ENCODE assay signal across 9 cellular contexts in genomic region chr11:68870470-68870869, GRCh38. TPM values are rescaled to one million over a fixed set of nuclear protein-coding genes. Genes with fewer than 3 reads are reported as not detected.
DNase-seq lines count a peak whose midpoint lies in the region; ATAC-seq, FAIRE-seq and TF ChIP-seq lines count a peak whose summit lies in the region.
"Had no signal": no experiment of that assay in that cellular context is flagged by ENCODE, and none has a peak within 500 bp of the region (broad histone marks: within the 10 kb centered on the region; RNA-seq: fewer than 3 reads in every experiment).

No MANE protein-coding gene starts in this region.

- no peak for FAIRE-seq in astrocyte (lab: Jason Lieb, UNC)

- no peak overlapping the region for H3K27ac Mint-ChIP-seq in activated naive CD4-positive, alpha-beta T cell treated with anti-CD3 and anti-CD28 coated beads, Interleukin-2, amount 10 ng/mL, durations not matched to agents 7 days and 5 days
- H3K27ac Mint-ChIP-seq in astrocyte (ENCODE audit: unreplicated experiment) = no peak overlapping the region
- H3K27ac Mint-ChIP-seq in memory B cell = no peak overlapping the region

- no peak for DNase-seq in activated naive CD4-positive, alpha-beta T cell treated with anti-CD3 and anti-CD28 coated beads, Interleukin-2, amount 10 ng/mL, durations not matched to agents 7 days and 5 days
- DNase-seq in activated naive CD4-positive, alpha-beta T cell (lab: John Stamatoyannopoulos, UW) = no peak
- DNase-seq in astrocyte (ENCODE audit: low read depth) (no peak), memory B cell (ENCODE audit: low spot score in 2 of 2) (no peak), upper lobe of right lung (peak; percentile 40)
- no peak for DNase-seq in stimulated activated CD8-positive, alpha-beta memory T cell treated with anti-CD3 and anti-CD28 coated beads, Interleukin-4, amount 100 ng/mL, for 48 hours
- DNase-seq in stimulated activated naive CD4-positive, alpha-beta T cell (lab: John Stamatoyannopoulos, UW) = no peak
- DNase-seq: activated CD4-positive, alpha-beta T cell treated with anti-CD3 and anti-CD28 coated beads, Interleukin-2, amount 50 U/mL, for 4 hours had no signal

- ATAC-seq in memory B cell (ENCODE audit: low read depth) (no peak), upper lobe of right lung (peak; percentile 26), HG02623 (IDR thresholded peaks at IDR 0.05; ENCODE audit: unreplicated experiment) (no peak)

- H3K9me3 ChIP-seq in astrocyte (ENCODE audit: insufficient read depth, low read depth, low read length) (no peaks in the 10 kb centered on the region), upper lobe of right lung (no peaks in the 10 kb centered on the region)

- CTCF ChIA-PET in activated naive CD4-positive, alpha-beta T cell treated with anti-CD3 and anti-CD28 coated beads, Interleukin-2, amount 10 ng/mL, durations not matched to agents 7 days and 5 days (lab: Charles Lee) = no interaction called here

- peak overlapping the region; percentile 86 for H3K4me2 ChIP-seq in astrocyte (ENCODE audit: low read length)

- peak overlapping the region; percentile 55 for H3K9ac ChIP-seq in astrocyte (ENCODE audit: low read length)

- no peaks in the 10 kb centered on the region for H3K9me3 Mint-ChIP-seq in activated naive CD4-positive, alpha-beta T cell treated with anti-CD3 and anti-CD28 coated beads, Interleukin-2, amount 10 ng/mL, durations not matched to agents 7 days and 5 days
- no peaks in the 10 kb centered on the region for H3K9me3 Mint-ChIP-seq in astrocyte (ENCODE audit: unreplicated experiment)
- H3K9me3 Mint-ChIP-seq in memory B cell = no peaks in the 10 kb centered on the region

- H3K4me1 ChIP-seq in astrocyte (ENCODE audit: insufficient read depth, low read length) (peaks cover 17% of the 10 kb centered on the region), upper lobe of right lung (peaks cover 2% of the 10 kb centered on the region)

- peak overlapping the region; percentile 64 for H3K4me3 Mint-ChIP-seq in activated naive CD4-positive, alpha-beta T cell treated with anti-CD3 and anti-CD28 coated beads, Interleukin-2, amount 10 ng/mL, durations not matched to agents 7 days and 5 days
- peak overlapping the region; percentile 23 for H3K4me3 Mint-ChIP-seq in astrocyte (ENCODE audit: unreplicated experiment)
- peak overlapping the region; percentile 69 for H3K4me3 Mint-ChIP-seq in memory B cell

- H3K36me3 Mint-ChIP-seq in activated naive CD4-positive, alpha-beta T cell treated with anti-CD3 and anti-CD28 coated beads, Interleukin-2, amount 10 ng/mL, durations not matched to agents 7 days and 5 days = no peaks in the 10 kb centered on the region
- H3K36me3 Mint-ChIP-seq in astrocyte (ENCODE audit: low read depth, unreplicated experiment) (no peaks in the 10 kb centered on the region), memory B cell (peaks cover 2% of the 10 kb centered on the region)

- H3K79me2 ChIP-seq in astrocyte (ENCODE audit: insufficient read depth, low read length) = no peaks in the 10 kb centered on the region

- H3K27me3 Mint-ChIP-seq in activated naive CD4-positive, alpha-beta T cell treated with anti-CD3 and anti-CD28 coated beads, Interleukin-2, amount 10 ng/mL, durations not matched to agents 7 days and 5 days = peaks cover 41% of the 10 kb centered on the region
- H3K27me3 Mint-ChIP-seq in astrocyte (ENCODE audit: low read depth, unreplicated experiment) (peaks cover 36% of the 10 kb centered on the region), memory B cell (peaks cover 14% of the 10 kb centered on the region)

- H2AFZ ChIP-seq in astrocyte (ENCODE audit: low read depth, low read length) = peak overlapping the region; percentile 71

- H3K27me3 ChIP-seq in astrocyte (ENCODE audit: insufficient read depth, low read length) (peaks cover 9% of the 10 kb centered on the region), upper lobe of right lung (no peaks in the 10 kb centered on the region)

- peak overlapping the region; percentile 57 for H3K4me3 ChIP-seq in astrocyte (ENCODE audit: insufficient read depth, low read depth, low read length)
- H3K4me3 ChIP-seq in upper lobe of right lung = peak overlapping the region; percentile 60

- no peak for TF ChIP-seq CTCF in astrocyte (IDR thresholded peaks at IDR 0.05; ENCODE audit: insufficient read depth, low read depth, low read length)
- TF ChIP-seq CTCF in upper lobe of right lung (IDR thresholded peaks at IDR 0.05) = peak; percentile 10

- intact Hi-C loops in upper lobe of right lung (cut with DNase I) = no loop called here

- H3K27ac ChIP-seq in astrocyte (ENCODE audit: low read depth, low read length) (no peak overlapping the region), upper lobe of right lung (no peak overlapping the region)

- peaks cover 14% of the 10 kb centered on the region for H3K4me1 Mint-ChIP-seq in activated naive CD4-positive, alpha-beta T cell treated with anti-CD3 and anti-CD28 coated beads, Interleukin-2, amount 10 ng/mL, durations not matched to agents 7 days and 5 days
- H3K4me1 Mint-ChIP-seq in astrocyte (ENCODE audit: low read depth, unreplicated experiment) = peaks cover 10% of the 10 kb centered on the region
- peaks cover 9% of the 10 kb centered on the region for H3K4me1 Mint-ChIP-seq in memory B cell

- H3K36me3 ChIP-seq in astrocyte (ENCODE audit: insufficient read depth, low read length) (no peaks in the 10 kb centered on the region), upper lobe of right lung (no peaks in the 10 kb centered on the region)

- no peaks in the 10 kb centered on the region for H4K20me1 ChIP-seq in astrocyte (ENCODE audit: insufficient read depth, low read length)

RNA-seq across cellular contexts. Expression of gene CPT1A, which starts 28.8 kb away (rescaled TPM):
- 2.3 and 2.8 TPM in 2 replicates for total RNA-seq in astrocyte
- total RNA-seq in upper lobe of right lung = 76.4 TPM

RNA-seq across cellular contexts. Expression of gene MRPL21, which starts 33.2 kb away (rescaled TPM):
- 67.4 and 69.1 TPM in 2 replicates for total RNA-seq in astrocyte
- 36.3 TPM for total RNA-seq in upper lobe of right lung

RNA-seq across cellular contexts. Expression of gene IGHMBP2, which starts 33.2 kb away (rescaled TPM):
- total RNA-seq in astrocyte (14.0 and 14.9 TPM in 2 replicates), upper lobe of right lung (20.3 TPM)

Comparison
In these comparisons a context has a peak if more than half of its experiments do, and no peak if none do; other contexts are left out.
1. RNA of gene CPT1A, which starts 28.8 kb away (total RNA-seq): 76.4 TPM in upper lobe of right lung (single experiment); 2.3 to 2.8 TPM in astrocyte; every median in the first group is over 10 times any median in the second.
2. Peak in every context shown above with its lines, with median percentiles within 50 percentile points of each other: H3K4me3 Mint-ChIP-seq.